Comparison of ENCODE assay signal across 1 cellular context in the genomic region with DNA sequence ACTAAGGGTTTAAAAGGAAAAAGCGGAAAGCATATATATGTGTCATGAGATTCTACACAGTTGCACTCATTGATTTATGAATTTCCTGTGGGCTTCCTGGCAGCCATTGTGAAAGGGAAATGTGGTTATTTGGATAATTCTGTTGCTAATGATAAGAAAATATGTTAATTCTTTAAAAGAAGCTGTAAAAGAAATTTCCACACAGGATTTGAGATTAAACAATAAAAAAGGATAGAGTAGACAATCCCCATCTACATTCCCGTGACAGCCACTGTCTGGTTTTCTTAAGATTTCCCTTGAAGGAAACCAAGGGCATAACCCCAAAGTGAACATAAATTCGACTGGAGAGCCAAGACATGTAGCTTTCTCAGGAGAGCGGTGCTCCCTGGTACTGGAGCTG.
TF ChIP-seq lines count a peak whose summit lies in the region.

No MANE protein-coding gene starts in this region.

TF ChIP-seq in GM12878, 131 proteins besides CTCF, POLR2A, EP300 and RAD21 (continued from another document):
- TF ChIP-seq, protein P1, sequence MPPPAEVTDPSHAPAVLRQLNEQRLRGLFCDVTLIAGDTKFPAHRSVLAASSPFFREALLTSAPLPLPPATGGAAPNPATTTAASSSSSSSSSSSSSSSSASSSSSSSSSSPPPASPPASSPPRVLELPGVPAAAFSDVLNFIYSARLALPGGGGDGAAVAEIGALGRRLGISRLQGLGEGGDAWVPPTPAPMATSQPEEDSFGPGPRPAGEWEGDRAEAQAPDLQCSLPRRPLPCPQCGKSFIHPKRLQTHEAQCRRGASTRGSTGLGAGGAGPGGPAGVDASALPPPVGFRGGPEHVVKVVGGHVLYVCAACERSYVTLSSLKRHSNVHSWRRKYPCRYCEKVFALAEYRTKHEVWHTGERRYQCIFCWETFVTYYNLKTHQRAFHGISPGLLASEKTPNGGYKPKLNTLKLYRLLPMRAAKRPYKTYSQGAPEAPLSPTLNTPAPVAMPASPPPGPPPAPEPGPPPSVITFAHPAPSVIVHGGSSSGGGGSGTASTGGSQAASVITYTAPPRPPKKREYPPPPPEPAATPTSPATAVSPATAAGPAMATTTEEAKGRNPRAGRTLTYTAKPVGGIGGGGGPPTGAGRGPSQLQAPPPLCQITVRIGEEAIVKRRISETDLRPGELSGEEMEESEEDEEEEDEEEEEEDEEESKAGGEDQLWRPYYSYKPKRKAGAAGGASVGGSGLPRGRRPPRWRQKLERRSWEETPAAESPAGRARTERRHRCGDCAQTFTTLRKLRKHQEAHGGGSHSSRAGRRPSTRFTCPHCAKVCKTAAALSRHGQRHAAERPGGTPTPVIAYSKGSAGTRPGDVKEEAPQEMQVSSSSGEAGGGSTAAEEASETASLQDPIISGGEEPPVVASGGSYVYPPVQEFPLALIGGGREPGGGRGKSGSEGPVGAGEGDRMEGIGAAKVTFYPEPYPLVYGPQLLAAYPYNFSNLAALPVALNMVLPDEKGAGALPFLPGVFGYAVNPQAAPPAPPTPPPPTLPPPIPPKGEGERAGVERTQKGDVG (CRISPR knock-in tag; IDR thresholded peaks at IDR 0.05): no peak
- no peak for TF ChIP-seq EGR1 (IDR thresholded peaks at IDR 0.05; ENCODE audit: borderline replicate concordance in 1 of 2, low read depth in 2 of 2, low read length in 2 of 2)
- TF ChIP-seq RCOR1 (conservative IDR thresholded peaks at IDR 0.05; ENCODE audit: low read depth, low read length): no peak
- no peak for TF ChIP-seq BHLHE40 (IDR thresholded peaks at IDR 0.05; ENCODE audit: borderline replicate concordance in 1 of 2, low read depth in 2 of 2, low read length in 1 of 2)
- no peak for TF ChIP-seq IKZF1 (conservative IDR thresholded peaks at IDR 0.05)
- no peak for TF ChIP-seq TAF1 (IDR thresholded peaks at IDR 0.05; ENCODE audit: borderline replicate concordance, low read depth, low read length)
- TF ChIP-seq ZBTB33 (IDR thresholded peaks at IDR 0.05): no peak
- no peak for TF ChIP-seq SIX5 (IDR thresholded peaks at IDR 0.05; ENCODE audit: low read depth, low read length, severe bottlenecking)
- no peak for TF ChIP-seq MTA2 (IDR thresholded peaks at IDR 0.05; ENCODE audit: low read depth)
- no peak for TF ChIP-seq PBX3 (IDR thresholded peaks at IDR 0.05; ENCODE audit: insufficient replicate concordance, low read depth, low read length)
- no peak for TF ChIP-seq JUND (IDR thresholded peaks at IDR 0.05; ENCODE audit: low read depth, low read length)
- TF ChIP-seq, protein P2, sequence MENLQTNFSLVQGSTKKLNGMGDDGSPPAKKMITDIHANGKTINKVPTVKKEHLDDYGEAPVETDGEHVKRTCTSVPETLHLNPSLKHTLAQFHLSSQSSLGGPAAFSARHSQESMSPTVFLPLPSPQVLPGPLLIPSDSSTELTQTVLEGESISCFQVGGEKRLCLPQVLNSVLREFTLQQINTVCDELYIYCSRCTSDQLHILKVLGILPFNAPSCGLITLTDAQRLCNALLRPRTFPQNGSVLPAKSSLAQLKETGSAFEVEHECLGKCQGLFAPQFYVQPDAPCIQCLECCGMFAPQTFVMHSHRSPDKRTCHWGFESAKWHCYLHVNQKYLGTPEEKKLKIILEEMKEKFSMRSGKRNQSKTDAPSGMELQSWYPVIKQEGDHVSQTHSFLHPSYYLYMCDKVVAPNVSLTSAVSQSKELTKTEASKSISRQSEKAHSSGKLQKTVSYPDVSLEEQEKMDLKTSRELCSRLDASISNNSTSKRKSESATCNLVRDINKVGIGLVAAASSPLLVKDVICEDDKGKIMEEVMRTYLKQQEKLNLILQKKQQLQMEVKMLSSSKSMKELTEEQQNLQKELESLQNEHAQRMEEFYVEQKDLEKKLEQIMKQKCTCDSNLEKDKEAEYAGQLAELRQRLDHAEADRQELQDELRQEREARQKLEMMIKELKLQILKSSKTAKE (IDR thresholded peaks at IDR 0.05; ENCODE audit: low read depth, poor library complexity, severe bottlenecking): no peak
- TF ChIP-seq SREBF1 (IDR thresholded peaks at IDR 0.05; ENCODE audit: low read length): no peak
- TF ChIP-seq RBBP5 (conservative IDR thresholded peaks at IDR 0.05): no peak
TF ChIP-seq in GM12878: peak in this region for 0.
